10 cellular contexts compared by ENCODE assay signal in the genomic region with DNA sequence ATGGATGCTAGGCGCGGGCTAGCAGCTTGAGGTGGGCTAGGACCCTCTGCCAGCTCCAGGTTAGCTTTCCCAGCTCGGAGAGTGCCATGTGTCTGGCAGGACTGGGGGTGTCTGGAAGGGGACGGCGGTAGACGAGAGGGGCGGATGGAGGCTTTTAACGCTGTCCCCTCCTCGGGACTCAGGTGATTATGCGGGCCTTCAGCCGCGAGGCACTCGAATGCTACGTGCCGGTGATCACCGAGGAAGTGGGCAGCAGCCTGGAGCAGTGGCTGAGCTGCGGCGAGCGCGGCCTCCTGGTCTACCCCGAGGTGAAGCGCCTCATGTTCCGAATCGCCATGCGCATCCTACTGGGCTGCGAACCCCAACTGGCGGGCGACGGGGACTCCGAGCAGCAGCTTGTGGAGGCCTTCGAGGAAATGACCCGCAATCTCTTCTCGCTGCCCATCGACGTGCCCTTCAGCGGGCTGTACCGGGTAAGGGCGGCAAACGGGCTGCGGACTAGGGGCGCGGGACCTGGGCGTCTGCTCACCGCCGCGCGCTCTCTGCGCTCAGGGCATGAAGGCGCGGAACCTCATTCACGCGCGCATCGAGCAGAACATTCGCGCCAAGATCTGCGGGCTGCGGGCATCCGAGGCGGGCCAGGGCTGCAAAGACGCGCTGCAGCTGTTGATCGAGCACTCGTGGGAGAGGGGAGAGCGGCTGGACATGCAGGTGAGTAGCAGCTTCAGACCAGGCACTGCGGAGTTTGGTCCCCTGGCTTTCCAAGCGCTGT. TPM values are rescaled to one million over a fixed set of nuclear protein-coding genes. Genes with fewer than 3 reads are reported as not detected.
DNase-seq lines count a peak whose midpoint lies in the region; ATAC-seq and TF ChIP-seq lines count a peak whose summit lies in the region.
"Had no signal": no experiment of that assay in that cellular context is flagged by ENCODE, and none has a peak within 500 bp of the region (broad histone marks: within the 10 kb centered on the region; RNA-seq: fewer than 3 reads in every experiment).

No MANE protein-coding gene starts in this region.

- H3K4me1 ChIP-seq in GM23338 (ENCODE audit: insufficient read depth) (peaks cover 47% of the 10 kb centered on the region), NT2/D1 (ENCODE audit: insufficient read depth, insufficient read length) (peaks cover 2% of the 10 kb centered on the region)

- peak overlapping the region; percentile 93 for H2AFZ ChIP-seq in GM23338

- H3K36me3 ChIP-seq in GM23338 (ENCODE audit: insufficient read depth) (no peaks in the 10 kb centered on the region), NT2/D1 (ENCODE audit: insufficient read depth, insufficient read length, low read length) (no peaks in the 10 kb centered on the region)
- H3K36me3 ChIP-seq: gastroesophageal sphincter had no signal

- peak; percentile 59 for DNase-seq in GM23338 (ENCODE audit: low spot score)
- no peak for DNase-seq in NT2/D1 (ENCODE audit: low read depth, low spot score)
- DNase-seq in effector memory CD8-positive, alpha-beta T cell: no peak
- no peak for DNase-seq in osteocyte (ENCODE audit: extremely low spot score, unreplicated experiment)
- DNase-seq in cortex of kidney (lab: John Stamatoyannopoulos, UW): no peak
- no peak for DNase-seq in NCI-H1930 (lab: John Stamatoyannopoulos, UW)
- no peak for DNase-seq in H4 (ENCODE audit: low spot score)
- no peak for DNase-seq in AML-193 (lab: John Stamatoyannopoulos, UW)
- DNase-seq: activated naive CD4-positive, alpha-beta T cell had no signal

- TF ChIP-seq CTCF in GM23338 (conservative IDR thresholded peaks at IDR 0.05; ENCODE audit: low read depth in 2 of 2): no peak
- no peak for TF ChIP-seq CTCF in osteocyte (IDR thresholded peaks at IDR 0.05)

- peaks cover 13% of the 10 kb centered on the region; the same call in 1 of the 2 replicates for H4K20me1 ChIP-seq in GM23338 (replicated peaks; ENCODE audit: insufficient read depth)

- ATAC-seq in GM23338: peak; percentile 8
- ATAC-seq in effector memory CD8-positive, alpha-beta T cell (replicated peaks): no peak

- no peaks in the 10 kb centered on the region for H3K9me3 ChIP-seq in NT2/D1 (ENCODE audit: insufficient read depth, low read length)
- H3K9me3 ChIP-seq: gastroesophageal sphincter had no signal

- peaks cover 98% of the 10 kb centered on the region for H3K27me3 ChIP-seq in GM23338 (ENCODE audit: insufficient read depth)
- peaks cover 94% of the 10 kb centered on the region for H3K27me3 ChIP-seq in NT2/D1 (ENCODE audit: insufficient read depth, insufficient read length)

- no peaks in the 10 kb centered on the region for H3K79me2 ChIP-seq in GM23338 (replicated peaks; ENCODE audit: insufficient read depth)

- peak overlapping the region; percentile 78 for H3K4me3 Mint-ChIP-seq in GM23338
- H3K4me3 Mint-ChIP-seq in effector memory CD8-positive, alpha-beta T cell: peak overlapping the region; percentile 77 to 85
- peak overlapping the region; percentile 74 for H3K4me3 Mint-ChIP-seq in osteocyte (ENCODE audit: unreplicated experiment)

- H3F3A ChIP-seq in GM23338 (replicated peaks; ENCODE audit: low read depth): peaks cover 6% of the 10 kb centered on the region; the same call in 1 of the 2 replicates

- peak overlapping the region; percentile 53 for H3K9ac ChIP-seq in NT2/D1 (ENCODE audit: insufficient read length, low read depth)

- H3K9me2 ChIP-seq in GM23338 (ENCODE audit: insufficient read depth): no peaks in the 10 kb centered on the region

- no peaks in the 10 kb centered on the region for H3K36me3 Mint-ChIP-seq in GM23338 (ENCODE audit: low read depth)
- H3K36me3 Mint-ChIP-seq in effector memory CD8-positive, alpha-beta T cell (ENCODE audit: insufficient read depth): no peaks in the 10 kb centered on the region
- H3K36me3 Mint-ChIP-seq in osteocyte (ENCODE audit: unreplicated experiment): no peaks in the 10 kb centered on the region

- H3K27me3 Mint-ChIP-seq in GM23338 (ENCODE audit: insufficient read depth, low read depth, poor library complexity) (peaks cover 76% of the 10 kb centered on the region), osteocyte (ENCODE audit: unreplicated experiment) (peaks cover 58% of the 10 kb centered on the region)
- peaks cover 60 to 89% of the 10 kb centered on the region in 2 donors for H3K27me3 Mint-ChIP-seq in effector memory CD8-positive, alpha-beta T cell

- H3K27ac Mint-ChIP-seq in GM23338 (no peak overlapping the region), osteocyte (ENCODE audit: unreplicated experiment) (no peak overlapping the region)
- H3K27ac Mint-ChIP-seq in effector memory CD8-positive, alpha-beta T cell: no peak overlapping the region

- H3K4me2 ChIP-seq in GM23338: peak overlapping the region; percentile 88

- peak overlapping the region; percentile 70 for H3K4me3 ChIP-seq in GM23338
- peak overlapping the region; percentile 49 for H3K4me3 ChIP-seq in NT2/D1 (ENCODE audit: insufficient read length, low read depth)

- peaks cover 34% of the 10 kb centered on the region for H3K4me1 Mint-ChIP-seq in GM23338
- peaks cover 6 to 23% of the 10 kb centered on the region in 2 donors for H3K4me1 Mint-ChIP-seq in effector memory CD8-positive, alpha-beta T cell (ENCODE audit: low read depth in 2 of 2)
- H3K4me1 Mint-ChIP-seq in osteocyte (ENCODE audit: unreplicated experiment): peaks cover 31% of the 10 kb centered on the region

- H3K27ac ChIP-seq in GM23338 (ENCODE audit: low read depth): no peak overlapping the region
- H3K27ac ChIP-seq: gastroesophageal sphincter had no signal

- H3K9me3 Mint-ChIP-seq in GM23338 (peaks cover 4% of the 10 kb centered on the region; the same call in 2 of the 3 replicates), osteocyte (ENCODE audit: unreplicated experiment) (no peaks in the 10 kb centered on the region)
- H3K9me3 Mint-ChIP-seq in effector memory CD8-positive, alpha-beta T cell: no peaks in the 10 kb centered on the region

TF ChIP-seq in GM23338, 12 proteins besides CTCF, POLR2A, EP300 and RAD21:
- TF ChIP-seq ZNF331 (CRISPR knock-in tag; IDR thresholded peaks at IDR 0.05; ENCODE audit: low read depth): no peak
- peak; percentile 99 for TF ChIP-seq EZH2phosphoT487 (IDR thresholded peaks at IDR 0.05; ENCODE audit: unreplicated experiment)
- TF ChIP-seq EZH2 (IDR thresholded peaks at IDR 0.05; ENCODE audit: low read depth, unreplicated experiment): peak; percentile 87
- TF ChIP-seq, protein P1, sequence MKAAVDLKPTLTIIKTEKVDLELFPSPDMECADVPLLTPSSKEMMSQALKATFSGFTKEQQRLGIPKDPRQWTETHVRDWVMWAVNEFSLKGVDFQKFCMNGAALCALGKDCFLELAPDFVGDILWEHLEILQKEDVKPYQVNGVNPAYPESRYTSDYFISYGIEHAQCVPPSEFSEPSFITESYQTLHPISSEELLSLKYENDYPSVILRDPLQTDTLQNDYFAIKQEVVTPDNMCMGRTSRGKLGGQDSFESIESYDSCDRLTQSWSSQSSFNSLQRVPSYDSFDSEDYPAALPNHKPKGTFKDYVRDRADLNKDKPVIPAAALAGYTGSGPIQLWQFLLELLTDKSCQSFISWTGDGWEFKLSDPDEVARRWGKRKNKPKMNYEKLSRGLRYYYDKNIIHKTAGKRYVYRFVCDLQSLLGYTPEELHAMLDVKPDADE (IDR thresholded peaks at IDR 0.05): no peak

RNA-seq across cellular contexts. Expression of a gene that starts 1.1 kb away (rescaled TPM):
- 1.8 and 2.8 TPM in 2 replicates for total RNA-seq in GM23338 (2014; rRNA removed; shearing (Covaris generic))
- polyA plus RNA-seq in GM23338 (2016; fragmentation: Nextera tagmentation; extraction: Ambion mirVana): 0.87 and 1.2 TPM in 2 replicates
- not detected in 2 replicates for total RNA-seq in osteocyte
- total RNA-seq in H4 (2014; rRNA removed; shearing (Covaris generic)): not detected in 2 replicates
- total RNA-seq: gastroesophageal sphincter had no signal

RNA-seq across cellular contexts. Expression of a gene that starts 14.2 kb away (rescaled TPM):
- 0.24 TPM in 1 of 2 replicates, not detected in the other for total RNA-seq in GM23338 (2014; rRNA removed; shearing (Covaris generic))
- not detected in 2 replicates for polyA plus RNA-seq in GM23338 (2016; fragmentation: Nextera tagmentation; extraction: Ambion mirVana)
- 0.08 TPM in 1 of 2 replicates, not detected in the other for total RNA-seq in osteocyte
- not detected in 2 replicates for total RNA-seq in H4 (2014; rRNA removed; shearing (Covaris generic))
